16 cellular contexts compared by ENCODE assay signal in genomic region chrX:53882331-53882730, GRCh38.
DNase-seq lines count a peak whose midpoint lies in the region; TF ChIP-seq lines count a peak whose summit lies in the region.
"Had no signal": no experiment of that assay in that cellular context is flagged by ENCODE, and none has a peak within 500 bp of the region (broad histone marks: within the 10 kb centered on the region; RNA-seq: fewer than 3 reads in every experiment).

No MANE protein-coding gene starts in this region.

- peak; percentile 34 for DNase-seq in Calu3
- peak; percentile 94 for DNase-seq in NCI-H226
- peak; percentile 49 for DNase-seq in epithelial cell of proximal tubule (ENCODE audit: low read depth)
- no peak for DNase-seq in nephron progenitor cell
- DNase-seq in NCI-H2227 treated with DMSO at 0.1 percent for 48 hours (lab: John Stamatoyannopoulos, UW) = no peak
- no peak for DNase-seq in NOMO-1 treated with dmso at 0.1 percent for 144 hours (lab: John Stamatoyannopoulos, UW; ENCODE audit: unreplicated experiment)
- no peak for DNase-seq in SK-N-DZ (ENCODE audit: low spot score)
- DNase-seq in lower leg skin (ENCODE audit: low spot score in 2 of 2) = no peak
- DNase-seq: activated naive CD8-positive, alpha-beta T cell treated with anti-CD3 and anti-CD28 coated beads, Interleukin-2, amount 50 U/mL, for 24 hours; CD8-positive, alpha-beta T cell; effector memory CD8-positive, alpha-beta T cell; HCEC 1CT; natural killer cell; NCI-H345 had no signal

- H3K4me3 ChIP-seq in epithelial cell of proximal tubule (ENCODE audit: low read depth, low read length) = no peak overlapping the region
- no peak overlapping the region for H3K4me3 ChIP-seq in lower leg skin (ENCODE audit: low read depth, poor library complexity, severe bottlenecking)
- H3K4me3 ChIP-seq: smooth muscle cell, vagina had no signal

- peak overlapping the region; percentile 24 for H3K27ac Mint-ChIP-seq in Calu3 (ENCODE audit: unreplicated experiment)
- H3K27ac Mint-ChIP-seq in nephron progenitor cell = peak overlapping the region; percentile 43
- H3K27ac Mint-ChIP-seq: activated naive CD8-positive, alpha-beta T cell treated with anti-CD3 and anti-CD28 coated beads, Interleukin-2, amount 50 U/mL, for 24 hours; CD8-positive, alpha-beta T cell; effector memory CD8-positive, alpha-beta T cell; natural killer cell had no signal

- CTCF ChIA-PET in Calu3 (lab: Charles Lee) = interaction anchor here (0.5 to 1.2 kb wide), 2 partner anchors 22 to 239 kb away, joined by 3 to 4 read pairs; no protein-coding TSS in a partner anchor

- H3K27me3 Mint-ChIP-seq in Calu3 (ENCODE audit: unreplicated experiment) (no peaks in the 10 kb centered on the region), nephron progenitor cell (ENCODE audit: low read depth, poor library complexity) (peaks cover 5% of the 10 kb centered on the region)

- H3K4me1 Mint-ChIP-seq in Calu3 (ENCODE audit: low read depth, unreplicated experiment) (peaks cover 12% of the 10 kb centered on the region), nephron progenitor cell (peaks cover 11% of the 10 kb centered on the region)
- H3K4me1 Mint-ChIP-seq: activated naive CD8-positive, alpha-beta T cell treated with anti-CD3 and anti-CD28 coated beads, Interleukin-2, amount 50 U/mL, for 24 hours; natural killer cell had no signal

- BruUV-seq in Calu3 (replicated peaks; lab: Mats Ljungman, UMichigan) = no TSS peak

- TF ChIP-seq CTCF in Calu3 (IDR thresholded peaks at IDR 0.05; ENCODE audit: unreplicated experiment) (no peak), epithelial cell of proximal tubule (conservative IDR thresholded peaks at IDR 0.05; ENCODE audit: low read depth, low read length) (no peak), nephron progenitor cell (IDR thresholded peaks at IDR 0.05) (no peak), lower leg skin (IDR thresholded peaks at IDR 0.05) (no peak)

- H3K4me3 Mint-ChIP-seq in Calu3 (ENCODE audit: low read depth, unreplicated experiment) = peak overlapping the region; percentile 12
- no peak overlapping the region for H3K4me3 Mint-ChIP-seq in nephron progenitor cell
- H3K4me3 Mint-ChIP-seq: activated naive CD8-positive, alpha-beta T cell treated with anti-CD3 and anti-CD28 coated beads, Interleukin-2, amount 50 U/mL, for 24 hours; CD8-positive, alpha-beta T cell; effector memory CD8-positive, alpha-beta T cell; natural killer cell had no signal

- intact Hi-C loops in Calu3 (cut with micrococcal nuclease; ENCODE audit: unreplicated experiment) (no loop called here), lower leg skin (cut with DNase I; ENCODE audit: low total_unique reads) (no loop called here)

- TF ChIP-seq POLR2A in lower leg skin (IDR thresholded peaks at IDR 0.05) = no peak

- H3K36me3 Mint-ChIP-seq in Calu3 (ENCODE audit: insufficient read depth, unreplicated experiment) (no peaks in the 10 kb centered on the region), nephron progenitor cell (ENCODE audit: low read depth) (no peaks in the 10 kb centered on the region)
- H3K36me3 Mint-ChIP-seq: CD8-positive, alpha-beta T cell; natural killer cell had no signal

- H3K9me3 Mint-ChIP-seq in Calu3 (ENCODE audit: low read depth, unreplicated experiment) (no peaks in the 10 kb centered on the region), nephron progenitor cell (peaks cover 73% of the 10 kb centered on the region)
- H3K9me3 Mint-ChIP-seq: activated naive CD8-positive, alpha-beta T cell treated with anti-CD3 and anti-CD28 coated beads, Interleukin-2, amount 50 U/mL, for 24 hours; CD8-positive, alpha-beta T cell; effector memory CD8-positive, alpha-beta T cell; natural killer cell had no signal

- 65 to 68% methylated on average over 6 of the region's 6 CpGs for WGBS in lower leg skin, 2 donors

Comparison
In these comparisons a context has a peak if more than half of its experiments do, and no peak if none do; other contexts are left out.
1. DNase-seq: peak in Calu3 (single experiment), NCI-H226 (single experiment) and epithelial cell of proximal tubule (single experiment); none in nephron progenitor cell (single experiment), NCI-H2227 treated with DMSO at 0.1 percent for 48 hours (single experiment), NOMO-1 treated with dmso at 0.1 percent for 144 hours (single experiment), SK-N-DZ (single experiment) and lower leg skin (0 of 2).